10 cellular contexts compared by ENCODE assay signal in genomic region chr5:116038817-116039216, GRCh38. TPM values are rescaled to one million over a fixed set of nuclear protein-coding genes. Genes with fewer than 3 reads are reported as not detected.
DNase-seq lines count a peak whose midpoint lies in the region; ATAC-seq and TF ChIP-seq lines count a peak whose summit lies in the region.
"Had no signal": no experiment of that assay in that cellular context is flagged by ENCODE, and none has a peak within 500 bp of the region (broad histone marks: within the 10 kb centered on the region; RNA-seq: fewer than 3 reads in every experiment).

No MANE protein-coding gene starts in this region.

- no peaks in the 10 kb centered on the region for H3K79me2 ChIP-seq in OCI-LY7 (ENCODE audit: insufficient read depth, low read depth, low read length)

- H3K9me3 ChIP-seq in BLaER1 (no peaks in the 10 kb centered on the region), OCI-LY7 (ENCODE audit: low read length) (no peaks in the 10 kb centered on the region), tibial artery (no peaks in the 10 kb centered on the region)

- TF ChIP-seq CTCF in OCI-LY7 (conservative IDR thresholded peaks at IDR 0.05; ENCODE audit: low read length): no peak
- no peak for TF ChIP-seq CTCF in tibial artery (IDR thresholded peaks at IDR 0.05)

- H3K27ac ChIP-seq in BLaER1 (peak overlapping the region; percentile 54; the same call in 1 of the 2 replicates), OCI-LY7 (ENCODE audit: low read depth, low read length, poor library complexity, severe bottlenecking) (peak overlapping the region; percentile 6), tibial artery (no peak overlapping the region)
- H3K27ac ChIP-seq: KMS-11 had no signal

- H3K27me3 ChIP-seq in BLaER1: no peaks in the 10 kb centered on the region
- peaks cover 0 to 3% of the 10 kb centered on the region in 2 donors for H3K27me3 ChIP-seq in tibial artery

- no peaks in the 10 kb centered on the region for H3K36me3 ChIP-seq in BLaER1
- H3K36me3 ChIP-seq in OCI-LY7 (ENCODE audit: insufficient read depth, low read length): no peaks in the 10 kb centered on the region
- no peaks in the 10 kb centered on the region for H3K36me3 ChIP-seq in tibial artery

- H3K9ac ChIP-seq in BLaER1: no peak overlapping the region; the same call in 1 of the 2 replicates
- H3K9ac ChIP-seq: KMS-11 had no signal

- H3K4me1 Mint-ChIP-seq in T-helper 2 cell treated with Interferon-gamma antibody and Interleukin-4, amounts not matched to agents 5 μg/mL and 100 μg/mL, for 36 hours (ENCODE audit: low read depth): no peaks in the 10 kb centered on the region

- no TSS peak for BruUV-seq in OCI-LY7 (replicated peaks; lab: Mats Ljungman, UMichigan)

- no peaks in the 10 kb centered on the region for H3K36me3 Mint-ChIP-seq in T-helper 2 cell treated with Interferon-gamma antibody and Interleukin-4, amounts not matched to agents 5 μg/mL and 100 μg/mL, for 36 hours (ENCODE audit: low read depth)

- peak overlapping the region; percentile 97 for H2AFZ ChIP-seq in OCI-LY7 (ENCODE audit: low read length)

- intact Hi-C loops in OCI-LY7 (cut with micrococcal nuclease; ENCODE audit: unreplicated experiment): loop anchor here (5.0 kb wide), 1 partner anchor 197 kb away; the partner anchor contains the start of genes AP3S1 and ATG12
- intact Hi-C loops in tibial artery (cut with DNase I; ENCODE audit: low total_unique reads): no loop called here

- DNase-seq in OCI-LY7 (ENCODE audit: low spot score) (peak; percentile 75), tibial artery (no peak)
- no peak for DNase-seq in T-helper 2 cell treated with Interferon-gamma antibody and Interleukin-4, amounts not matched to agents 5 μg/mL and 100 μg/mL, for 36 hours (ENCODE audit: low spot score)

- POLR2A ChIA-PET in OCI-LY7 (lab: Charles Lee): interaction anchor here (0.7 to 1.2 kb wide), 3 partner anchors 9 to 132 kb away, joined by 3 to 6 read pairs (median 3); no protein-coding TSS in a partner anchor

- no peak overlapping the region; the same call in 1 of the 2 replicates for H3K4me3 ChIP-seq in BLaER1
- peak overlapping the region; percentile 12 for H3K4me3 ChIP-seq in OCI-LY7 (ENCODE audit: low read depth, low read length, poor library complexity, severe bottlenecking)
- H3K4me3 ChIP-seq in tibial artery: no peak overlapping the region

- ATAC-seq in GM19035 (IDR thresholded peaks at IDR 0.05; ENCODE audit: unreplicated experiment): peak; percentile 80
- ATAC-seq in HG03025 (IDR thresholded peaks at IDR 0.05; ENCODE audit: low FRiP score, unreplicated experiment): peak; percentile 87
- no peak for ATAC-seq in activated CD4-positive, CD25-positive, alpha-beta regulatory T cell treated with anti-CD3 and anti-CD28 coated beads, Interleukin-2, amount 50 U/mL, for 24 hours
- no peak for ATAC-seq in HG03196 (IDR thresholded peaks at IDR 0.05; ENCODE audit: unreplicated experiment)

- H3K27me3 Mint-ChIP-seq in T-helper 2 cell treated with Interferon-gamma antibody and Interleukin-4, amounts not matched to agents 5 μg/mL and 100 μg/mL, for 36 hours (ENCODE audit: low read depth): peaks cover 25% of the 10 kb centered on the region

- CTCF ChIA-PET in OCI-LY7 (lab: Charles Lee; ENCODE audit: unreplicated experiment): no interaction called here

- no peaks in the 10 kb centered on the region for H3K9me3 Mint-ChIP-seq in T-helper 2 cell treated with Interferon-gamma antibody and Interleukin-4, amounts not matched to agents 5 μg/mL and 100 μg/mL, for 36 hours

- peak overlapping the region; percentile 74 for H3K4me2 ChIP-seq in BLaER1
- H3K4me2 ChIP-seq in OCI-LY7 (ENCODE audit: low read length): peak overlapping the region; percentile 58
- H3K4me2 ChIP-seq: KMS-11 had no signal

- H4K20me1 ChIP-seq in BLaER1: no peaks in the 10 kb centered on the region
- no peaks in the 10 kb centered on the region for H4K20me1 ChIP-seq in OCI-LY7 (ENCODE audit: insufficient read depth, low read length)

- H3K4me3 Mint-ChIP-seq in T-helper 2 cell treated with Interferon-gamma antibody and Interleukin-4, amounts not matched to agents 5 μg/mL and 100 μg/mL, for 36 hours: no peak overlapping the region

- no peaks in the 10 kb centered on the region for H3K9me2 ChIP-seq in OCI-LY7 (ENCODE audit: insufficient read depth, low read length)

- no peak overlapping the region for H3K27ac Mint-ChIP-seq in T-helper 2 cell treated with Interferon-gamma antibody and Interleukin-4, amounts not matched to agents 5 μg/mL and 100 μg/mL, for 36 hours

- H3K4me1 ChIP-seq in BLaER1 (peaks cover 29% of the 10 kb centered on the region), OCI-LY7 (ENCODE audit: insufficient read depth, low read length, poor library complexity, severe bottlenecking) (peaks cover 20% of the 10 kb centered on the region), tibial artery (no peaks in the 10 kb centered on the region)

RNA-seq across cellular contexts. Expression of gene ARL14EPL, which starts 6.5 kb away (rescaled TPM):
- total RNA-seq in OCI-LY7 (2014; rRNA removed; shearing (Covaris generic)): not detected in 2 replicates
- total RNA-seq in OCI-LY7 (2022): not detected in 2 replicates
- total RNA-seq: cardiac septum had no signal

RNA-seq across cellular contexts. Expression of gene COMMD10, which starts 46.0 kb away (rescaled TPM):
- total RNA-seq in OCI-LY7 (2014; rRNA removed; shearing (Covaris generic)): 11.0 and 15.7 TPM in 2 replicates
- 11.7 and 15.0 TPM in 2 replicates for total RNA-seq in OCI-LY7 (2022)

Comparison
In these comparisons a context has a peak if more than half of its experiments do, and no peak if none do; other contexts are left out.
1. H3K27ac ChIP-seq: peak in BLaER1 (single experiment) and OCI-LY7 (single experiment); none in tibial artery (0 of 2).
2. ATAC-seq: peak in GM19035 (single experiment) and HG03025 (single experiment); none in activated CD4-positive, CD25-positive, alpha-beta regulatory T cell treated with anti-CD3 and anti-CD28 coated beads, Interleukin-2, amount 50 U/mL, for 24 hours (0 of 2) and HG03196 (single experiment).